Comparison of ENCODE assay signal across 1 cellular context in the genomic region with DNA sequence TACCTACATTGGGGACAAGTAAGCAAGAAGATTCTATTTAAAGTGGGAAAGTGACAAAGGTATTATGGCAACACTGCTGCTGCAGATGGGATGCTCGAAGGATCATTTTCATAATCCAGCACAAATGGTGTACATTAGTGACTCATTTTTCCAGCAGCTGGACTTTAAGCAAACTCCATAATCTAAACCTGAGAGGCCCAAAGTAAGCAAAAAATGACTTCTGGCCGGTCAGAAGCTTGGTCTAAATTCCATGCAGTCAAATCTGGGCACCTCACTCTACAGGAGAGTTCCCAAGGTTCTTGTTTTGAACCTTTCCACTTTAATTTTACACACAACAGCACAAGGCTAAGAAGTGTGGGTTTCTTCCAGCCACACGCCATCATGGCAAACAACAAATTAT.
TF ChIP-seq lines count a peak whose summit lies in the region.

No MANE protein-coding gene starts in this region.

TF ChIP-seq in HepG2, 621 proteins besides CTCF, POLR2A, EP300 and RAD21 (continued from another document):
- TF ChIP-seq, protein P1, sequence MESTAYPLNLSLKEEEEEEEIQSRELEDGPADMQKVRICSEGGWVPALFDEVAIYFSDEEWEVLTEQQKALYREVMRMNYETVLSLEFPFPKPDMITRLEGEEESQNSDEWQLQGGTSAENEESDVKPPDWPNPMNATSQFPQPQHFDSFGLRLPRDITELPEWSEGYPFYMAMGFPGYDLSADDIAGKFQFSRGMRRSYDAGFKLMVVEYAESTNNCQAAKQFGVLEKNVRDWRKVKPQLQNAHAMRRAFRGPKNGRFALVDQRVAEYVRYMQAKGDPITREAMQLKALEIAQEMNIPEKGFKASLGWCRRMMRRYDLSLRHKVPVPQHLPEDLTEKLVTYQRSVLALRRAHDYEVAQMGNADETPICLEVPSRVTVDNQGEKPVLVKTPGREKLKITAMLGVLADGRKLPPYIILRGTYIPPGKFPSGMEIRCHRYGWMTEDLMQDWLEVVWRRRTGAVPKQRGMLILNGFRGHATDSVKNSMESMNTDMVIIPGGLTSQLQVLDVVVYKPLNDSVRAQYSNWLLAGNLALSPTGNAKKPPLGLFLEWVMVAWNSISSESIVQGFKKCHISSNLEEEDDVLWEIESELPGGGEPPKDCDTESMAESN (CRISPR knock-in tag; conservative IDR thresholded peaks at IDR 0.05): no peak
- no peak for TF ChIP-seq ELF4 (CRISPR knock-in tag; IDR thresholded peaks at IDR 0.05; ENCODE audit: borderline replicate concordance)
- TF ChIP-seq MZF1 (CRISPR knock-in tag; IDR thresholded peaks at IDR 0.05; ENCODE audit: borderline replicate concordance): no peak
- TF ChIP-seq KDM2A (CRISPR knock-in tag; IDR thresholded peaks at IDR 0.05; ENCODE audit: borderline replicate concordance, low read depth): no peak
- TF ChIP-seq, protein P2, sequence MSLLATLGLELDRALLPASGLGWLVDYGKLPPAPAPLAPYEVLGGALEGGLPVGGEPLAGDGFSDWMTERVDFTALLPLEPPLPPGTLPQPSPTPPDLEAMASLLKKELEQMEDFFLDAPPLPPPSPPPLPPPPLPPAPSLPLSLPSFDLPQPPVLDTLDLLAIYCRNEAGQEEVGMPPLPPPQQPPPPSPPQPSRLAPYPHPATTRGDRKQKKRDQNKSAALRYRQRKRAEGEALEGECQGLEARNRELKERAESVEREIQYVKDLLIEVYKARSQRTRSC (CRISPR knock-in tag; IDR thresholded peaks at IDR 0.05; ENCODE audit: low read depth): no peak
- no peak for TF ChIP-seq ZNF430 (CRISPR knock-in tag; IDR thresholded peaks at IDR 0.05)
- no peak for TF ChIP-seq ZSCAN25 (CRISPR knock-in tag; IDR thresholded peaks at IDR 0.05)
- TF ChIP-seq ZFP90 (CRISPR knock-in tag; IDR thresholded peaks at IDR 0.05; ENCODE audit: borderline replicate concordance): no peak
- TF ChIP-seq, protein P3, sequence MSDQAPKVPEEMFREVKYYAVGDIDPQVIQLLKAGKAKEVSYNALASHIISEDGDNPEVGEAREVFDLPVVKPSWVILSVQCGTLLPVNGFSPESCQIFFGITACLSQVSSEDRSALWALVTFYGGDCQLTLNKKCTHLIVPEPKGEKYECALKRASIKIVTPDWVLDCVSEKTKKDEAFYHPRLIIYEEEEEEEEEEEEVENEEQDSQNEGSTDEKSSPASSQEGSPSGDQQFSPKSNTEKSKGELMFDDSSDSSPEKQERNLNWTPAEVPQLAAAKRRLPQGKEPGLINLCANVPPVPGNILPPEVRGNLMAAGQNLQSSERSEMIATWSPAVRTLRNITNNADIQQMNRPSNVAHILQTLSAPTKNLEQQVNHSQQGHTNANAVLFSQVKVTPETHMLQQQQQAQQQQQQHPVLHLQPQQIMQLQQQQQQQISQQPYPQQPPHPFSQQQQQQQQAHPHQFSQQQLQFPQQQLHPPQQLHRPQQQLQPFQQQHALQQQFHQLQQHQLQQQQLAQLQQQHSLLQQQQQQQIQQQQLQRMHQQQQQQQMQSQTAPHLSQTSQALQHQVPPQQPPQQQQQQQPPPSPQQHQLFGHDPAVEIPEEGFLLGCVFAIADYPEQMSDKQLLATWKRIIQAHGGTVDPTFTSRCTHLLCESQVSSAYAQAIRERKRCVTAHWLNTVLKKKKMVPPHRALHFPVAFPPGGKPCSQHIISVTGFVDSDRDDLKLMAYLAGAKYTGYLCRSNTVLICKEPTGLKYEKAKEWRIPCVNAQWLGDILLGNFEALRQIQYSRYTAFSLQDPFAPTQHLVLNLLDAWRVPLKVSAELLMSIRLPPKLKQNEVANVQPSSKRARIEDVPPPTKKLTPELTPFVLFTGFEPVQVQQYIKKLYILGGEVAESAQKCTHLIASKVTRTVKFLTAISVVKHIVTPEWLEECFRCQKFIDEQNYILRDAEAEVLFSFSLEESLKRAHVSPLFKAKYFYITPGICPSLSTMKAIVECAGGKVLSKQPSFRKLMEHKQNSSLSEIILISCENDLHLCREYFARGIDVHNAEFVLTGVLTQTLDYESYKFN (CRISPR knock-in tag; conservative IDR thresholded peaks at IDR 0.05): peak; percentile 32; the same call in 1 of the 2 replicates
- no peak for TF ChIP-seq ZNF121 (CRISPR knock-in tag; IDR thresholded peaks at IDR 0.05)
- TF ChIP-seq ZNF33A (CRISPR knock-in tag; IDR thresholded peaks at IDR 0.05; ENCODE audit: borderline replicate concordance): no peak
- no peak for TF ChIP-seq CHD4 (IDR thresholded peaks at IDR 0.05; ENCODE audit: borderline replicate concordance, low read length)
- TF ChIP-seq, protein P4, sequence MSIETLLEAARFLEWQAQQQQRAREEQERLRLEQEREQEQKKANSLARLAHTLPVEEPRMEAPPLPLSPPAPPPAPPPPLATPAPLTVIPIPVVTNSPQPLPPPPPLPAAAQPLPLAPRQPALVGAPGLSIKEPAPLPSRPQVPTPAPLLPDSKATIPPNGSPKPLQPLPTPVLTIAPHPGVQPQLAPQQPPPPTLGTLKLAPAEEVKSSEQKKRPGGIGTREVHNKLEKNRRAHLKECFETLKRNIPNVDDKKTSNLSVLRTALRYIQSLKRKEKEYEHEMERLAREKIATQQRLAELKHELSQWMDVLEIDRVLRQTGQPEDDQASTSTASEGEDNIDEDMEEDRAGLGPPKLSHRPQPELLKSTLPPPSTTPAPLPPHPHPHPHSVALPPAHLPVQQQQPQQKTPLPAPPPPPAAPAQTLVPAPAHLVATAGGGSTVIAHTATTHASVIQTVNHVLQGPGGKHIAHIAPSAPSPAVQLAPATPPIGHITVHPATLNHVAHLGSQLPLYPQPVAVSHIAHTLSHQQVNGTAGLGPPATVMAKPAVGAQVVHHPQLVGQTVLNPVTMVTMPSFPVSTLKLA (IDR thresholded peaks at IDR 0.05): no peak
- no peak for TF ChIP-seq CEBPB (IDR thresholded peaks at IDR 0.05; ENCODE audit: borderline replicate concordance, low read depth, low read length)
TF ChIP-seq in HepG2: peak in this region for 9.
